10 cellular contexts compared by ENCODE assay signal in genomic region chr9:125649826-125650225, GRCh38. TPM values are rescaled to one million over a fixed set of nuclear protein-coding genes. Genes with fewer than 3 reads are reported as not detected.
A peak's percentile ranks its signal among the peaks of the same experiment; 100 is the strongest.
DNase-seq lines count a peak whose midpoint lies in the region; ATAC-seq and TF ChIP-seq lines count a peak whose summit lies in the region.
"Had no signal": no experiment of that assay in that cellular context is flagged by ENCODE, and none has a peak within 500 bp of the region (broad histone marks: within the 10 kb centered on the region; RNA-seq: fewer than 3 reads in every experiment).

No MANE protein-coding gene starts in this region.

- H3K4me3 ChIP-seq in RWPE2 (ENCODE audit: severe bottlenecking) = no peak overlapping the region
- H3K4me3 ChIP-seq in skin epidermis = no peak overlapping the region
- H3K4me3 ChIP-seq: hepatocyte had no signal

- peaks cover 71% of the 10 kb centered on the region for H3K4me1 Mint-ChIP-seq in activated CD4-positive, alpha-beta memory T cell treated with anti-CD3 and anti-CD28 coated beads for 36 hours (ENCODE audit: low read depth)
- peaks cover 39% of the 10 kb centered on the region for H3K4me1 Mint-ChIP-seq in activated CD4-positive, alpha-beta memory T cell treated with anti-CD3 and anti-CD28 coated beads, Interleukin-2, amount 10 ng/mL, durations not matched to agents 7 days and 5 days
- peaks cover 35% of the 10 kb centered on the region for H3K4me1 Mint-ChIP-seq in endothelial cell (ENCODE audit: unreplicated experiment)

- ATAC-seq in RWPE2 (ENCODE audit: low read depth) (0 out of 3 replicates have a peak, but pooled peaks have one; percentile 11), GM18868 (IDR thresholded peaks at IDR 0.05; ENCODE audit: unreplicated experiment) (no peak), GM19467 (IDR thresholded peaks at IDR 0.05; ENCODE audit: unreplicated experiment) (no peak)

- CTCF ChIA-PET in activated CD4-positive, alpha-beta memory T cell treated with anti-CD3 and anti-CD28 coated beads for 36 hours (lab: Charles Lee) = interaction anchor here (1.0 to 1.6 kb wide), 3 partner anchors 17 to 91 kb away, joined by 4 to 7 read pairs (median 5); partner anchors contain the start of gene MAPKAP1
- CTCF ChIA-PET in activated CD4-positive, alpha-beta memory T cell treated with anti-CD3 and anti-CD28 coated beads, Interleukin-2, amount 10 ng/mL, durations not matched to agents 7 days and 5 days (lab: Charles Lee) = interaction anchor here (0.7 kb wide), 1 partner anchor 293 kb away, joined by 3 read pairs; no protein-coding TSS in a partner anchor

- intact Hi-C loops in activated CD4-positive, alpha-beta memory T cell treated with anti-CD3 and anti-CD28 coated beads for 36 hours (cut with micrococcal nuclease) = loop anchor here (1.0 to 5.0 kb wide), 4 partner anchors 10 to 97 kb away; partner anchors contain the start of genes MAPKAP1 and PBX3

- no peaks in the 10 kb centered on the region for H3K9me3 ChIP-seq in RWPE2 (ENCODE audit: severe bottlenecking)

- H3K9me3 Mint-ChIP-seq in activated CD4-positive, alpha-beta memory T cell treated with anti-CD3 and anti-CD28 coated beads for 36 hours = no peaks in the 10 kb centered on the region
- no peaks in the 10 kb centered on the region for H3K9me3 Mint-ChIP-seq in activated CD4-positive, alpha-beta memory T cell treated with anti-CD3 and anti-CD28 coated beads, Interleukin-2, amount 10 ng/mL, durations not matched to agents 7 days and 5 days
- H3K9me3 Mint-ChIP-seq in endothelial cell (ENCODE audit: unreplicated experiment) = no peaks in the 10 kb centered on the region

- H3K27ac Mint-ChIP-seq in activated CD4-positive, alpha-beta memory T cell treated with anti-CD3 and anti-CD28 coated beads for 36 hours = peak overlapping the region; percentile 62
- H3K27ac Mint-ChIP-seq in activated CD4-positive, alpha-beta memory T cell treated with anti-CD3 and anti-CD28 coated beads, Interleukin-2, amount 10 ng/mL, durations not matched to agents 7 days and 5 days = no peak overlapping the region
- H3K27ac Mint-ChIP-seq in endothelial cell (ENCODE audit: unreplicated experiment) = peak overlapping the region; percentile 65

- POLR2A ChIA-PET in activated CD4-positive, alpha-beta memory T cell treated with anti-CD3 and anti-CD28 coated beads for 36 hours (lab: Charles Lee) = interaction anchor here (0.7 to 1.3 kb wide), 4 partner anchors 10 to 315 kb away, joined by 3 to 8 read pairs (median 6); partner anchors contain the start of gene MAPKAP1
- POLR2A ChIA-PET in activated CD4-positive, alpha-beta memory T cell treated with anti-CD3 and anti-CD28 coated beads, Interleukin-2, amount 10 ng/mL, durations not matched to agents 7 days and 5 days (lab: Charles Lee) = no interaction called here

- H3K4me3 Mint-ChIP-seq in activated CD4-positive, alpha-beta memory T cell treated with anti-CD3 and anti-CD28 coated beads for 36 hours = peak overlapping the region; percentile 14
- H3K4me3 Mint-ChIP-seq in activated CD4-positive, alpha-beta memory T cell treated with anti-CD3 and anti-CD28 coated beads, Interleukin-2, amount 10 ng/mL, durations not matched to agents 7 days and 5 days = no peak overlapping the region
- H3K4me3 Mint-ChIP-seq in endothelial cell (ENCODE audit: unreplicated experiment) = no peak overlapping the region

- no peak for TF ChIP-seq CTCF in RWPE2 (IDR thresholded peaks at IDR 0.05; ENCODE audit: poor library complexity, severe bottlenecking)
- no peak for TF ChIP-seq CTCF in endothelial cell (IDR thresholded peaks at IDR 0.05; ENCODE audit: unreplicated experiment)

- no peak for DNase-seq in activated CD4-positive, alpha-beta memory T cell treated with anti-CD3 and anti-CD28 coated beads for 36 hours
- DNase-seq in activated CD4-positive, alpha-beta memory T cell treated with anti-CD3 and anti-CD28 coated beads, Interleukin-2, amount 10 ng/mL, durations not matched to agents 7 days and 5 days = no peak
- DNase-seq in RWPE2 (ENCODE audit: low spot score) (no peak), endothelial cell (ENCODE audit: low spot score) (no peak), SK-N-DZ (ENCODE audit: low spot score) (no peak)
- DNase-seq: cortex of kidney had no signal

- H3K27ac ChIP-seq in RWPE2 (ENCODE audit: poor library complexity, severe bottlenecking) = peak overlapping the region; percentile 100
- H3K27ac ChIP-seq in skin epidermis = peak overlapping the region in 17 of 21 experiments; percentile 9 to 84 (median 58)
- H3K27ac ChIP-seq: hepatocyte had no signal

- H3K36me3 Mint-ChIP-seq in activated CD4-positive, alpha-beta memory T cell treated with anti-CD3 and anti-CD28 coated beads for 36 hours = peaks cover 16% of the 10 kb centered on the region
- peaks cover 11% of the 10 kb centered on the region for H3K36me3 Mint-ChIP-seq in activated CD4-positive, alpha-beta memory T cell treated with anti-CD3 and anti-CD28 coated beads, Interleukin-2, amount 10 ng/mL, durations not matched to agents 7 days and 5 days (ENCODE audit: low read depth)
- H3K36me3 Mint-ChIP-seq in endothelial cell (ENCODE audit: low read depth, unreplicated experiment) = no peaks in the 10 kb centered on the region

- no peaks in the 10 kb centered on the region for H3K27me3 Mint-ChIP-seq in activated CD4-positive, alpha-beta memory T cell treated with anti-CD3 and anti-CD28 coated beads for 36 hours
- no peaks in the 10 kb centered on the region for H3K27me3 Mint-ChIP-seq in activated CD4-positive, alpha-beta memory T cell treated with anti-CD3 and anti-CD28 coated beads, Interleukin-2, amount 10 ng/mL, durations not matched to agents 7 days and 5 days
- H3K27me3 Mint-ChIP-seq in endothelial cell (ENCODE audit: unreplicated experiment) = peaks cover 2% of the 10 kb centered on the region

- H3K27me3 ChIP-seq in RWPE2 (ENCODE audit: insufficient read depth, poor library complexity, severe bottlenecking) = no peaks in the 10 kb centered on the region
- H3K27me3 ChIP-seq: hepatocyte had no signal

- H3K4me1 ChIP-seq in RWPE2 (ENCODE audit: insufficient read depth, poor library complexity, severe bottlenecking) = peaks cover 35% of the 10 kb centered on the region

- H3K36me3 ChIP-seq in RWPE2 (ENCODE audit: low read depth) = no peaks in the 10 kb centered on the region

RNA-seq across cellular contexts. Expression of gene MAPKAP1, which starts 57.2 kb away (rescaled TPM):
- 10 to 100 TPM; 55.3 to 57.9 TPM for total RNA-seq in activated CD4-positive, alpha-beta memory T cell treated with anti-CD3 and anti-CD28 coated beads for 36 hours
- 10 to 100 TPM; 47.2 to 48.0 TPM for total RNA-seq in activated CD4-positive, alpha-beta memory T cell treated with anti-CD3 and anti-CD28 coated beads, Interleukin-2, amount 10 ng/mL, durations not matched to agents 7 days and 5 days
- total RNA-seq in endothelial cell (ENCODE audit: unreplicated experiment) = 74.6 TPM
- 56.8 and 57.7 TPM in 2 replicates for polyA plus RNA-seq in SK-N-DZ (2014; cell fraction: cytosol; rRNA removed)
- 37.1 and 55.5 TPM in 2 replicates for polyA plus RNA-seq in SK-N-DZ (2014; cell fraction: nucleus; rRNA removed)
